Comparison of ENCODE assay signal across 8 cellular contexts in the genomic region with DNA sequence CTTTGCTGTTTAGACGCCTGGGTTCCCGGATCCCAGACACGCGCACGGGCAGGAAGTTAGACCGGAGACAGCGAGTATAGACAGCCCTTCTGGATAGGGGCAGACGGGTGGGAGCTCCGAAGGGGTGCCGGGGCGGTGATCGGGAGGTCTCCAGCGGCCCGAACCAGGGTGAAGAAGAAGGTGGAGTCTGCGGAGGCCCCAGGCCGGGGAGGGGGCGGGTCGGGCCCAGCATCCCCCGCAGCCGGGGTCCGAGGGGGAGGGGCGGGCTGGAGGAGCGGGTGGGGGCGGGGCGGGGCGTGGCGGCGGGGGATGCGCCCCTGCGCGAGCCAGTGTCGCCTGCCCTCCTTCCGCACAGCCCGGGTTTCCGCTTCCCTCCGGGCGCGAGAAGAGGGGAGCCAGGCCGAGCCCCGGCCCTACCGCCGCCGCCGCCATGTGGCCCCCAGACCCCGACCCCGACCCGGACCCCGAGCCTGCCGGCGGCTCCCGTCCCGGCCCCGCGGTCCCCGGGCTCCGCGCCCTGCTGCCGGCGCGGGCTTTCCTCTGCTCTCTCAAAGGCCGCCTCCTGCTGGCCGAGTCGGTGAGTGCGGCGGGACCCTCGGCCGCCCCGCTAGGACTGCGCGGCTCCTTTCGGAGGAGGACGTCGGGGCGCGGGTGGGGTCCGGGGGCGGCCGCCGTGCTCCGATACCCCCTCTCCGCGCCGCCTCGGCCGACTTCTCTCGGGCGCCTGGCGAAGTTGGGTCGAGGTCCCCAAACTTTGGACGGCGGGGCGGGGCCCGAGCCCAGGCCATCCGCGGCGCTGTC. TPM values are rescaled to one million over a fixed set of nuclear protein-coding genes. Genes with fewer than 3 reads are reported as not detected.
DNase-seq lines count a peak whose midpoint lies in the region; ATAC-seq and TF ChIP-seq lines count a peak whose summit lies in the region.

A gene with protein sequence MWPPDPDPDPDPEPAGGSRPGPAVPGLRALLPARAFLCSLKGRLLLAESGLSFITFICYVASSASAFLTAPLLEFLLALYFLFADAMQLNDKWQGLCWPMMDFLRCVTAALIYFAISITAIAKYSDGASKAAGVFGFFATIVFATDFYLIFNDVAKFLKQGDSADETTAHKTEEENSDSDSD (plus strand): TSS at position 329 of the 801 bp plus-strand sequence. CDS start 102 bp downstream, at position 431.

- ATAC-seq in GM18867 (IDR thresholded peaks at IDR 0.05; ENCODE audit: unreplicated experiment): peak; percentile 43
- ATAC-seq in HG03442 (IDR thresholded peaks at IDR 0.05; ENCODE audit: unreplicated experiment): peak; percentile 51
- peak; percentile 34 for ATAC-seq in RWPE2 (ENCODE audit: low read depth)
- ATAC-seq in gastroesophageal sphincter: peak; percentile 72

- H3K4me1 ChIP-seq in RWPE2 (ENCODE audit: insufficient read depth, poor library complexity, severe bottlenecking) (peaks cover 12% of the 10 kb centered on the region), gastroesophageal sphincter (peaks cover 0 to 56% (median 17%) of the 10 kb centered on the region in 3 donors), ovary (ENCODE audit: insufficient read depth) (peaks cover 6% of the 10 kb centered on the region), transverse colon (peaks cover 0 to 41% (median 22%) of the 10 kb centered on the region in 4 donors)

- 0% methylated on average over 1 of the region's 96 CpGs; no CpG with 5 or more reads in 1 of the 2 donors for WGBS in gastroesophageal sphincter (ENCODE audit: low coverage in 1 of 2), 2 donors
- 0 to 1% (median 0%) methylated on average over 43 to 92 of the region's 96 CpGs for WGBS in ovary, 3 donors
- WGBS in transverse colon (ENCODE audit: low coverage in 1 of 2), 2 donors: 7% methylated on average over 16 of the region's 96 CpGs; no CpG with 5 or more reads in 1 of the 2 donors

- H3K4me3 ChIP-seq in AG04450 (ENCODE audit: low read depth, low read length) (peak within 1 kb of the TSS; percentile 70), RWPE2 (ENCODE audit: severe bottlenecking) (peak within 1 kb of the TSS; percentile 88), gastroesophageal sphincter (peak within 1 kb of the TSS; percentile 30 to 79), ovary (peak within 1 kb of the TSS; percentile 90), transverse colon (peak within 1 kb of the TSS; percentile 54 to 84 (median 71))

- H3K9me3 ChIP-seq in AG04450 (ENCODE audit: control insufficient read depth, insufficient read depth, low read length) (peaks cover 8% of the 10 kb centered on the region), RWPE2 (ENCODE audit: severe bottlenecking) (no peaks in the 10 kb centered on the region), gastroesophageal sphincter (no peaks in the 10 kb centered on the region), ovary (no peaks in the 10 kb centered on the region), transverse colon (no peaks in the 10 kb centered on the region)

- DNase-seq in AG04450 (ENCODE audit: low read depth, low spot score): no peak
- no peak for DNase-seq in RWPE2 (ENCODE audit: low spot score)
- peak; percentile 51 for DNase-seq in activated gamma-delta T cell (lab: John Stamatoyannopoulos, UW)
- DNase-seq in ovary: peak; percentile 66 to 87 (median 76)
- peak; percentile 59 for DNase-seq in transverse colon

- H3K27me3 ChIP-seq in AG04450 (ENCODE audit: control insufficient read depth, insufficient read depth, low read length) (peaks cover 3% of the 10 kb centered on the region), RWPE2 (ENCODE audit: insufficient read depth, poor library complexity, severe bottlenecking) (no peaks in the 10 kb centered on the region), gastroesophageal sphincter (peaks cover 50% of the 10 kb centered on the region), ovary (no peaks in the 10 kb centered on the region), transverse colon (peaks cover 17% of the 10 kb centered on the region)

- TF ChIP-seq POLR2A in gastroesophageal sphincter (IDR thresholded peaks at IDR 0.05): no peak
- TF ChIP-seq POLR2A in ovary (IDR thresholded peaks at IDR 0.05): no peak
- no peak for TF ChIP-seq POLR2A in transverse colon (IDR thresholded peaks at IDR 0.05)

- CTCF ChIA-PET in AG04450 (lab: Charles Lee): interaction anchor here (0.6 to 2.0 kb wide), 9 partner anchors 25 to 199 kb away, joined by 3 to 8 read pairs (median 3); a partner anchor contains a TSS

- intact Hi-C loops in ovary (cut with DNase I): loop anchor here in 3 of 4 donors (2.0 to 10.0 kb wide), 7 partner anchors 50 to 260 kb away; a partner anchor contains a TSS
- intact Hi-C loops in transverse colon (cut with DNase I; ENCODE audit: low total_unique reads): loop anchor here (5.0 to 10.0 kb wide), 2 partner anchors 200 to 263 kb away; no protein-coding TSS in a partner anchor

- peak; percentile 60 for TF ChIP-seq CTCF in AG04450 (IDR thresholded peaks at IDR 0.05; ENCODE audit: low read depth, low read length)
- TF ChIP-seq CTCF in RWPE2 (IDR thresholded peaks at IDR 0.05; ENCODE audit: poor library complexity, severe bottlenecking): peak; percentile 83
- peak in 3 of 4 experiments; percentile 77 to 88 (median 80) for TF ChIP-seq CTCF in gastroesophageal sphincter (IDR thresholded peaks at IDR 0.05)
- peak; percentile 23 to 82 (median 80) for TF ChIP-seq CTCF in ovary (IDR thresholded peaks at IDR 0.05)
- TF ChIP-seq CTCF in transverse colon (IDR thresholded peaks at IDR 0.05): peak; percentile 58 to 79 (median 65)

- H3K36me3 ChIP-seq in RWPE2 (ENCODE audit: low read depth) (peaks cover 16% of the 10 kb centered on the region), gastroesophageal sphincter (peaks cover 0 to 7% of the 10 kb centered on the region in 2 donors), ovary (no peaks in the 10 kb centered on the region), transverse colon (no peaks in the 10 kb centered on the region)

- in situ Hi-C loops in transverse colon (cut with MboI; ENCODE audit: low pct_ligation_motif_present in 1 of 4, low pct_unique_long_range_greater_than_20kb in 1 of 4, low sequenced_read_pairs in 3 of 4): loop anchor here in 2 of 4 donors (10.0 to 25.0 kb wide), 2 partner anchors 192 to 200 kb away; no protein-coding TSS in a partner anchor

- H3K27ac ChIP-seq in AG04450 (ENCODE audit: low read depth, low read length) (peak within 1 kb of the TSS; percentile 31), RWPE2 (ENCODE audit: poor library complexity, severe bottlenecking) (peak within 1 kb of the TSS; percentile 81), gastroesophageal sphincter (peak within 1 kb of the TSS; percentile 1 to 91 (median 86)), ovary (peak within 1 kb of the TSS; percentile 78 to 95), transverse colon (peak within 1 kb of the TSS; percentile 81 to 88 (median 84))

- TF ChIP-seq EP300 in gastroesophageal sphincter (IDR thresholded peaks at IDR 0.05) (no peak), ovary (IDR thresholded peaks at IDR 0.05) (no peak), transverse colon (IDR thresholded peaks at IDR 0.05; ENCODE audit: low read depth) (no peak)

- POLR2A ChIA-PET in AG04450 (lab: Yijun Ruan, JAX): interaction anchor here (0.5 kb wide), 1 partner anchor 14 kb away, joined by 4 read pairs; no protein-coding TSS in a partner anchor

RNA-seq across cellular contexts. Expression of the gene that starts here (rescaled TPM):
- polyA plus RNA-seq in AG04450 (2011; rRNA removed) (31.6 and 33.5 TPM in 2 replicates), ovary (10 to 100 TPM; 36.7 to 43.5 TPM)
- 31.5 and 41.0 TPM in 2 replicates for polyA minus RNA-seq in AG04450 (2011; rRNA and poly(A)+ RNA removed)
- total RNA-seq in gastroesophageal sphincter (10 to 100 TPM; 15.7 to 24.9 (median 19.3) TPM), ovary (10 to 100 TPM; 22.9 to 60.5 (median 43.2) TPM), transverse colon (10 to 100 TPM in 1 of 4 donors, 1 to 10 TPM in 2, not detected in 1; 2.4 to 11.6 (median 6.1) TPM)

Comparison
In these comparisons a context has a peak if more than half of its experiments do, and no peak if none do; other contexts are left out.
1. DNase-seq: peak in activated gamma-delta T cell (single experiment), ovary (5 of 5) and transverse colon (single experiment); none in AG04450 (single experiment) and RWPE2 (single experiment).
2. H3K27ac ChIP-seq: peak in every context shown above with its lines; median percentile 86 in ovary; 86 in gastroesophageal sphincter; 84 in transverse colon; 81 in RWPE2; 31 in AG04450.
3. Peak in every context shown above with its lines, with median percentiles within 50 percentile points of each other: H3K4me3 ChIP-seq, CTCF ChIP-seq and ATAC-seq.